ENCODE assay signal across 18 cellular contexts in the genomic region with DNA sequence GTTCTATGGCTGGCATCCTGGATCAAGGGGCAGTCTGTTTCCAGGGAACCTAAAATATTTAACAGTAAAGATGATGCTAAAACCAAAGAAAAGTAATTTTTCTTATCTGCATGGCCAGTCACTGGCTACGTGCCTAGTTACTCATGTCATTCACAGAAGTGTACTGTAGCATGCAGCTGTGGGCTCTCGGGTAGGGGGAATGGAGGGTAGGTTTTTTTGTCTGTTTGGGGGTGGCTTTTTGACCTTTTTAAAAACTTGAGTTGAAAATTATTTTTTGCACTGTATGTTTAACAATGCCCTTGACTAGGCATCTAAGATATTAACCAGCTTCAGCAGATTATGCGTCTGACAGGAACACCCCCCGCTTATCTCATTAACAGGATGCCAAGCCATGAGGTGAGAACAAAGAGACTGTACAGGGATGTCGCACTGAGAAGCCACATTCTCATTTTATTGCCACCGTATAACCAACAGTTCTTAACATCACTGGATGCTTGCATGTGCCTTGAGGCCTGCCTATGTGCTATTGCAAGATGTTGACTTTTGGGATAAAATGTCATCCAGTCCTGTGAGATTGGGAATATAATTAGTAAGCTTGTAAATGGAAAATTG. TPM values are rescaled to one million over a fixed set of nuclear protein-coding genes. Genes with fewer than 3 reads are reported as not detected.
DNase-seq lines count a peak whose midpoint lies in the region; ATAC-seq, FAIRE-seq and TF ChIP-seq lines count a peak whose summit lies in the region.
"Had no signal": no experiment of that assay in that cellular context is flagged by ENCODE, and none has a peak within 500 bp of the region (broad histone marks: within the 10 kb centered on the region; RNA-seq: fewer than 3 reads in every experiment).

No MANE protein-coding gene starts in this region.

- CTCF ChIA-PET in activated CD8-positive, alpha-beta T cell treated with anti-CD3 and anti-CD28 coated beads, Interleukin-2, amount 10 ng/mL, durations not matched to agents 7 days and 5 days (lab: Charles Lee), result interaction anchor here (0.7 to 4.0 kb wide), 10 partner anchors 9 to 104 kb away, joined by 3 to 26 read pairs (median 4); partner anchors contain the start of gene MAPK14

- H3K27me3 ChIP-seq in CD4-positive, CD25-positive, alpha-beta regulatory T cell (ENCODE audit: control insufficient read depth, insufficient read depth, low read length), result no peaks in the 10 kb centered on the region
- H3K27me3 ChIP-seq: hepatocyte, left lung, thyroid gland had no signal

- H3K27ac ChIP-seq in CD4-positive, CD25-positive, alpha-beta regulatory T cell (ENCODE audit: insufficient read depth, low read length, poor library complexity, severe bottlenecking), result peak overlapping the region; percentile 53
- H3K27ac ChIP-seq: hepatocyte, left lung, thyroid gland had no signal

- no peak for TF ChIP-seq CTCF in D721Med (IDR thresholded peaks at IDR 0.05; ENCODE audit: insufficient read depth, missing control alignments)
- TF ChIP-seq CTCF in GM13976 (IDR thresholded peaks at IDR 0.05; ENCODE audit: borderline replicate concordance, control extremely low read depth, extremely low read depth, insufficient read depth, missing control alignments), result no peak

- POLR2A ChIA-PET in activated CD8-positive, alpha-beta T cell treated with anti-CD3 and anti-CD28 coated beads, Interleukin-2, amount 10 ng/mL, durations not matched to agents 7 days and 5 days (lab: Charles Lee), result interaction anchor here (0.5 to 2.4 kb wide), 4 partner anchors 9 to 72 kb away, joined by 3 to 15 read pairs (median 4); partner anchors contain the start of gene MAPK14

- peaks cover 25% of the 10 kb centered on the region for H3K36me3 Mint-ChIP-seq in CD4-positive, CD25-positive, alpha-beta regulatory T cell
- peaks cover 33% of the 10 kb centered on the region for H3K36me3 Mint-ChIP-seq in activated CD8-positive, alpha-beta T cell treated with anti-CD3 and anti-CD28 coated beads, Interleukin-2, amount 10 ng/mL, durations not matched to agents 7 days and 5 days (ENCODE audit: low read depth)

- peak overlapping the region; percentile 22 to 81 (median 52) for H3K4me3 Mint-ChIP-seq in CD4-positive, CD25-positive, alpha-beta regulatory T cell
- H3K4me3 Mint-ChIP-seq in activated CD8-positive, alpha-beta T cell treated with anti-CD3 and anti-CD28 coated beads, Interleukin-2, amount 10 ng/mL, durations not matched to agents 7 days and 5 days, result no peak overlapping the region

- peak; percentile 25 for FAIRE-seq in D721Med (lab: Jason Lieb, UNC)
- no peak for FAIRE-seq in GM19239 (lab: Jason Lieb, UNC)

- H3K9me3 ChIP-seq in CD4-positive, CD25-positive, alpha-beta regulatory T cell (ENCODE audit: control insufficient read depth in 2 of 2, low read length in 2 of 2), result no peaks in the 10 kb centered on the region
- H3K9me3 ChIP-seq: left lung, thyroid gland had no signal

- H3K4me1 Mint-ChIP-seq in CD4-positive, CD25-positive, alpha-beta regulatory T cell, result peaks cover 19 to 55% (median 33%) of the 10 kb centered on the region in 4 donors
- H3K4me1 Mint-ChIP-seq in activated CD8-positive, alpha-beta T cell treated with anti-CD3 and anti-CD28 coated beads, Interleukin-2, amount 10 ng/mL, durations not matched to agents 7 days and 5 days (ENCODE audit: low read depth), result peaks cover 31% of the 10 kb centered on the region

- in situ Hi-C loops in GM13976 (cut with MboI; ENCODE audit: low sequenced_read_pairs, unreplicated experiment), result loop anchor here (5.0 kb wide), 1 partner anchor 73 kb away; the partner anchor contains the start of gene MAPK14

- H3K27me3 Mint-ChIP-seq in CD4-positive, CD25-positive, alpha-beta regulatory T cell, result no peaks in the 10 kb centered on the region
- H3K27me3 Mint-ChIP-seq in activated CD8-positive, alpha-beta T cell treated with anti-CD3 and anti-CD28 coated beads, Interleukin-2, amount 10 ng/mL, durations not matched to agents 7 days and 5 days (ENCODE audit: low read depth), result no peaks in the 10 kb centered on the region

- peaks cover 29% of the 10 kb centered on the region for H3K36me3 ChIP-seq in CD4-positive, CD25-positive, alpha-beta regulatory T cell (ENCODE audit: control insufficient read depth, insufficient read depth, low read length)

- TF ChIP-seq POLR2A in GM18505 (IDR thresholded peaks at IDR 0.05; ENCODE audit: borderline replicate concordance, extremely low read depth, insufficient read depth, insufficient read length), result no peak

- intact Hi-C loops in left ventricle myocardium superior (cut with micrococcal nuclease), result no loop called here

- ATAC-seq in CD4-positive, CD25-positive, alpha-beta regulatory T cell (ENCODE audit: low read depth in 2 of 2), result peak; percentile 83 to 88
- peak; percentile 70 for ATAC-seq in activated CD8-positive, alpha-beta T cell treated with anti-CD3 and anti-CD28 coated beads, Interleukin-2, amount 10 ng/mL, durations not matched to agents 7 days and 5 days
- peak; percentile 39 for ATAC-seq in left ventricle myocardium superior
- ATAC-seq in GM18505 (IDR thresholded peaks at IDR 0.05; ENCODE audit: unreplicated experiment), result no peak
- ATAC-seq: left lung had no signal

- peak in 2 of 3 donors; percentile 62 to 68 for DNase-seq in CD4-positive, CD25-positive, alpha-beta regulatory T cell
- DNase-seq in D721Med (ENCODE audit: insufficient read length, low spot score), result no peak
- peak; percentile 63 for DNase-seq in activated CD8-positive, alpha-beta T cell treated with anti-CD3 and anti-CD28 coated beads, Interleukin-2, amount 10 ng/mL, durations not matched to agents 7 days and 5 days
- DNase-seq in left ventricle myocardium superior, result no peak
- no peak for DNase-seq in GM13976 (ENCODE audit: low spot score)
- no peak for DNase-seq in GM19239 (ENCODE audit: insufficient read length, low spot score)
- no peak for DNase-seq in 8988T
- DNase-seq: caudate nucleus, KG1, left lung, NCI-H1436 treated with DMSO at 0.1 percent for 48 hours, NCI-H524, nucleus accumbens, T-helper 9 cell, thyroid gland had no signal

- H3K27ac Mint-ChIP-seq in CD4-positive, CD25-positive, alpha-beta regulatory T cell, result peak overlapping the region; percentile 82 to 96 (median 91)
- H3K27ac Mint-ChIP-seq in activated CD8-positive, alpha-beta T cell treated with anti-CD3 and anti-CD28 coated beads, Interleukin-2, amount 10 ng/mL, durations not matched to agents 7 days and 5 days, result peak overlapping the region; percentile 65

- H3K4me3 ChIP-seq in CD4-positive, CD25-positive, alpha-beta regulatory T cell (ENCODE audit: low read depth, low read length), result peak overlapping the region; percentile 16
- H3K4me3 ChIP-seq: hepatocyte, left lung, skin epidermis, thyroid gland had no signal

- no peaks in the 10 kb centered on the region for H3K9me3 Mint-ChIP-seq in CD4-positive, CD25-positive, alpha-beta regulatory T cell
- no peaks in the 10 kb centered on the region for H3K9me3 Mint-ChIP-seq in activated CD8-positive, alpha-beta T cell treated with anti-CD3 and anti-CD28 coated beads, Interleukin-2, amount 10 ng/mL, durations not matched to agents 7 days and 5 days (ENCODE audit: insufficient read depth)

- H3K4me1 ChIP-seq in CD4-positive, CD25-positive, alpha-beta regulatory T cell (ENCODE audit: control insufficient read depth, insufficient read depth, low read length, poor library complexity, severe bottlenecking), result peaks cover 35% of the 10 kb centered on the region

RNA-seq across cellular contexts. Expression of gene MAPK13, which starts 30.3 kb away (rescaled TPM):
- total RNA-seq in CD4-positive, CD25-positive, alpha-beta regulatory T cell, result 68.7 TPM
- polyA plus RNA-seq in CD4-positive, CD25-positive, alpha-beta regulatory T cell, result 10 to 100 TPM; 60.7 to 75.8 (median 69.8) TPM
- 10 to 100 TPM; 42.6 to 43.5 TPM for total RNA-seq in activated CD8-positive, alpha-beta T cell treated with anti-CD3 and anti-CD28 coated beads, Interleukin-2, amount 10 ng/mL, durations not matched to agents 7 days and 5 days
- 0.87 TPM for total RNA-seq in left ventricle myocardium superior

Comparison
In these comparisons a context has a peak if more than half of its experiments do, and no peak if none do; other contexts are left out.
1. DNase-seq: peak in CD4-positive, CD25-positive, alpha-beta regulatory T cell (2 of 3) and activated CD8-positive, alpha-beta T cell treated with anti-CD3 and anti-CD28 coated beads, Interleukin-2, amount 10 ng/mL, durations not matched to agents 7 days and 5 days (single experiment); none in D721Med (single experiment), left ventricle myocardium superior (single experiment), GM13976 (single experiment), GM19239 (single experiment) and 8988T (single experiment).
2. RNA of gene MAPK13, which starts 30.3 kb away (total RNA-seq): 68.7 TPM in CD4-positive, CD25-positive, alpha-beta regulatory T cell (single experiment) and 42.6 to 43.5 TPM in activated CD8-positive, alpha-beta T cell treated with anti-CD3 and anti-CD28 coated beads, Interleukin-2, amount 10 ng/mL, durations not matched to agents 7 days and 5 days; 0.87 TPM in left ventricle myocardium superior (single experiment); every median in the first group is over 10 times any median in the second.